ENCODE assay signal across 8 cellular contexts in the genomic region with DNA sequence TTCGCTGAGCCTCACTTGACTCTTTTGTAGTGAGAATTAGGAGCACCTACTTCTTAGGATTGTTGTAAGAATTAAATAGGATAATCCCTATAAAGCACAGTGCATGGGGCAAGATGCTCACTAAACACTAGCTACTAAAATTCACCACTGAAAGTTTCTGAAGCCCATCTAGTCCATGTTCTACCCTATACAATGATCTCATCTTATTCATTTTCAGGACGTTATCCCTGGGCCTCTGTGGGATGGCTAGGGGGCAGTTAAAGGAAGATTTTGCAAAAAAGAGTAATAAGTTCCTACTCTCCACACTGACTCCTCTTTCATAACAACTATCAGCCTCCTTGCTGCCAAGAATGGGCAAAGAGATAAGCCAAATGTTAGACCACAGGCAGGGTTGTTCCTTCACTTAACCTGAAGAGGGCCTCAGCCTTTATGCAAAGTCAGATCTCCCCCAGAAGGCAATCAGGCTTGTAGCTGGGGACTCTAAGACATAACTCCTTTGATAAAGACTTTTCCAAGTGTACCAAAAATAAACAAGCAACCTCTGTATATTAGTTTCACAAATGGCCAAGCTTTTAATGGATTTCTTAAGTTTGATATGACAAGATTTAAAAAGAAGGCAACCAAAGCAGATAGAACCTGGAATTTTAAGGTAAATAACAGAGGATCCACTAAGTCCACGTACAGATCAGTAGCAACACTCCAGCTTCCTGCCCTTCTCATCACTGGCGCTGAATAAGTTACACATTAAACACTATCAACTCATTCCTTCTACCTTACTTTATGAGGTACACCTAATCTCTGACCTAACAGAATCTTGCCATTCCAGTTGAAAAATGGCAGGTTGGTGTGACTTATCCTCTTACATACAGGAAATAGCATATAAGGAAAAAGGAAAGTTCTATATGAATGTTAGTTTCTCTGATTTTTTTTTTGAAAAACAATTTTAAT. TPM values are rescaled to one million over a fixed set of nuclear protein-coding genes. Genes with fewer than 3 reads are reported as not detected.
A peak's percentile ranks its signal among the peaks of the same experiment; 100 is the strongest.
DNase-seq lines count a peak whose midpoint lies in the region; ATAC-seq and TF ChIP-seq lines count a peak whose summit lies in the region.

No MANE protein-coding gene starts in this region.

- DNase-seq in NCI-H82 treated with DMSO at 0.1 percent for 48 hours (lab: John Stamatoyannopoulos, UW; ENCODE audit: unreplicated experiment) (peak; percentile 61), astrocyte of the hippocampus (ENCODE audit: low read depth, low spot score) (peak; percentile 22), islet precursor cell (peak; percentile 54), uterus (no peak), ecto neural progenitor cell (ENCODE audit: low spot score) (no peak)

- TF ChIP-seq POLR2A in uterus (IDR thresholded peaks at IDR 0.05), result no peak

- no peaks in the 10 kb centered on the region for H3K27me3 ChIP-seq in BLaER1
- H3K27me3 ChIP-seq in uterus, result no peaks in the 10 kb centered on the region

- H3K9me3 ChIP-seq in BLaER1, result no peaks in the 10 kb centered on the region
- no peaks in the 10 kb centered on the region for H3K9me3 ChIP-seq in uterus

- H3K9ac ChIP-seq in BLaER1, result no peak overlapping the region

- H3K4me2 ChIP-seq in BLaER1, result peak overlapping the region; percentile 72

- peaks cover 74% of the 10 kb centered on the region for H3K36me3 ChIP-seq in BLaER1
- H3K36me3 ChIP-seq in uterus, result no peaks in the 10 kb centered on the region

- peaks cover 100% of the 10 kb centered on the region for H4K20me1 ChIP-seq in BLaER1

- intact Hi-C loops in uterus (cut with DNase I; ENCODE audit: low total_unique reads), result no loop called here

- ATAC-seq in GM18517 (IDR thresholded peaks at IDR 0.05; ENCODE audit: unreplicated experiment), result peak; percentile 58
- ATAC-seq in HG02943 (IDR thresholded peaks at IDR 0.05; ENCODE audit: low read depth, unreplicated experiment), result peak; percentile 78

- H3K4me3 ChIP-seq in BLaER1 (no peak overlapping the region), uterus (no peak overlapping the region)

- peaks cover 100% of the 10 kb centered on the region for H3K4me1 ChIP-seq in BLaER1
- H3K4me1 ChIP-seq in uterus, result peaks cover 0 to 3% of the 10 kb centered on the region in 2 donors

- no peak overlapping the region for H3K27ac ChIP-seq in BLaER1
- H3K27ac ChIP-seq in uterus, result peak overlapping the region in 1 of 2 donors; percentile 23

- TF ChIP-seq CTCF in uterus (IDR thresholded peaks at IDR 0.05), result peak in 3 of 4 experiments; percentile 3 to 32 (median 13)

RNA-seq across cellular contexts. Expression of gene ELF1, which starts 44.4 kb away (rescaled TPM):
- total RNA-seq in uterus, result 10 to 100 TPM; 61.5 to 96.1 (median 74.1) TPM

Comparison
In these comparisons a context has a peak if more than half of its experiments do, and no peak if none do; other contexts are left out.
1. DNase-seq: peak in NCI-H82 treated with DMSO at 0.1 percent for 48 hours (single experiment), astrocyte of the hippocampus (single experiment) and islet precursor cell (single experiment); none in uterus (0 of 2) and ecto neural progenitor cell (single experiment).